8 cellular contexts compared by ENCODE assay signal in the genomic region with DNA sequence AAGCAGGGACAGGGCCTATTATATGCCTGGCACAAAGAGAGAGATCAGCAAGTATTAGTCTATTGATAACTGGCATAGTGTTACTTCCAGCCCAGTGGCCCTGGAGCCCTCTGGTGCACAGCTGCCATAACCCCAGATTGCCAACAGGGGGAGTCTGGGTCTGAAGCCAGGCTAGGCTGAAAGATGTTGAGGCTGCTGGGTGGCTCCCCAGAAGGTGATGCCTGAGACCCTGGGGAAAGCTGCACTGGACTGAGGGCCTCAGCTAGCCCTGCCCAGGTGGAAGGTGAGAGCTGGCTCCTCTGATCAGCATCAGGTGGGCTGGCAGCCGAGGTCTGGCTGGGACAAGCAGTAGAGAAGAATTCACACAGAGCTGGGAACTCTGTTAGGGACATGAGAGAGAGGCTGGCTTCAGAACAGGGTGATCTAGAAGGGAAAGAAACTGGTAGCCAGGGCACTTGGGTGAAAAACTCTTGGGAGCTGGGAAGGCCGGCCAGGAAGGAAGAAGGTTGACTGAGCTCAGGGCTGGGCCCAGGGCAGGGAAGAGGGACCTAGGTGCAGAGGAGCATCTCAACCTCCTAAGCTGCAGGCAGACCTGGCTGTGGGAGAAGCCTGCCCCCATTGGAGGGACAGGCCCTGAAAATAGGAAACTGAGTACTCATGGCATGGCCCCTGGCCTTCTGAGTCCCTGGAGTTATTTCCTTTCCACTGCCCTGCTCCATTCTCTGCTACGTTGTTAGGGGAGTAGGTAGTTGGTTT. TPM values are rescaled to one million over a fixed set of nuclear protein-coding genes. Genes with fewer than 3 reads are reported as not detected.
DNase-seq lines count a peak whose midpoint lies in the region; ATAC-seq and TF ChIP-seq lines count a peak whose summit lies in the region.

No MANE protein-coding gene starts in this region.

- intact Hi-C loops in PC-9 (cut with micrococcal nuclease; ENCODE audit: unreplicated experiment) = no loop called here

- no peaks in the 10 kb centered on the region for H3K9me2 ChIP-seq in PC-9 (ENCODE audit: insufficient read depth)

- H3K4me3 ChIP-seq in PC-9 = no peak overlapping the region
- H3K4me3 ChIP-seq in right atrium auricular region = no peak overlapping the region

- no peaks in the 10 kb centered on the region for H4K20me1 ChIP-seq in PC-9 (ENCODE audit: insufficient read depth)

- no peak overlapping the region for H2AFZ ChIP-seq in PC-9

- H3K9me3 ChIP-seq in PC-9 (ENCODE audit: insufficient read depth, low read depth) (no peaks in the 10 kb centered on the region), right atrium auricular region (no peaks in the 10 kb centered on the region)

- DNase-seq in AG09319 (ENCODE audit: extremely low read depth, low read depth) (no peak), PC-9 (peak in 1 of 2 experiments; percentile 10), right atrium auricular region (ENCODE audit: low spot score) (no peak), NCI-H2227 (lab: John Stamatoyannopoulos, UW; ENCODE audit: unreplicated experiment) (no peak)
- DNase-seq in activated T-helper 1 cell treated with anti-CD3 and anti-CD28 coated beads, Interleukin-2, amount 50 U/mL, for 16 hours (ENCODE audit: low read depth in 1 of 2, low spot score in 1 of 2) = peak; percentile 32 to 35
- peak; percentile 54 to 57 for DNase-seq in stimulated activated CD4-positive, alpha-beta T cell treated with anti-CD3 and anti-CD28 coated beads, Interleukin-4, amount 100 ng/mL, for 48 hours (ENCODE audit: low read depth in 2 of 2)

- BruUV-seq in PC-9 (replicated peaks; lab: Mats Ljungman, UMichigan) = no TSS peak

- ATAC-seq in GM18858 (IDR thresholded peaks at IDR 0.05; ENCODE audit: unreplicated experiment) (peak; percentile 73), HG03060 (IDR thresholded peaks at IDR 0.05; ENCODE audit: low read depth, unreplicated experiment) (peak; percentile 79)

- POLR2A ChIA-PET in PC-9 (lab: Charles Lee; ENCODE audit: unreplicated experiment) = interaction anchor here (0.6 kb wide), 1 partner anchor 31 kb away, joined by 3 read pairs; no protein-coding TSS in a partner anchor

- H3K27ac ChIP-seq in PC-9 = no peak overlapping the region
- no peak overlapping the region for H3K27ac ChIP-seq in right atrium auricular region

- H3K79me2 ChIP-seq in PC-9 (ENCODE audit: low read depth) = no peaks in the 10 kb centered on the region

- H3K36me3 ChIP-seq in PC-9 (ENCODE audit: low read depth) (no peaks in the 10 kb centered on the region), right atrium auricular region (no peaks in the 10 kb centered on the region)

- no peak overlapping the region for H3K4me2 ChIP-seq in PC-9

- no peaks in the 10 kb centered on the region for H3F3A ChIP-seq in PC-9 (ENCODE audit: insufficient read depth, low read depth)

- H3K27me3 ChIP-seq in PC-9 (ENCODE audit: insufficient read depth, low read depth) = no peaks in the 10 kb centered on the region
- no peaks in the 10 kb centered on the region for H3K27me3 ChIP-seq in right atrium auricular region

- CTCF ChIA-PET in PC-9 (lab: Charles Lee) = interaction anchor here (0.6 kb wide), 2 partner anchors 105 to 257 kb away, joined by 4 to 6 read pairs; no protein-coding TSS in a partner anchor

- no peaks in the 10 kb centered on the region for H3K4me1 ChIP-seq in PC-9 (replicated peaks; ENCODE audit: insufficient read depth)
- H3K4me1 ChIP-seq in right atrium auricular region = no peaks in the 10 kb centered on the region

- TF ChIP-seq CTCF in AG09319 (IDR thresholded peaks at IDR 0.05; ENCODE audit: low read depth, low read length) = peak; percentile 21
- peak; percentile 70 for TF ChIP-seq CTCF in PC-9 (conservative IDR thresholded peaks at IDR 0.05)
- TF ChIP-seq CTCF in right atrium auricular region (IDR thresholded peaks at IDR 0.05) = peak; percentile 39 to 63

RNA-seq across cellular contexts. Expression of a gene that starts 3.9 kb away (rescaled TPM):
- total RNA-seq in PC-9 (2021) = not detected in 2 replicates
- under 1 TPM in 1 of 2 donors, not detected in 1; 0.93 TPM for total RNA-seq in right atrium auricular region

RNA-seq across cellular contexts. Expression of a gene that starts 28.4 kb away (rescaled TPM):
- total RNA-seq in PC-9 (2021) (not detected in 2 replicates), right atrium auricular region (1 to 10 TPM in 1 of 2 donors, not detected in 1; 2.0 TPM)

RNA-seq across cellular contexts. Expression of a gene that starts 29.6 kb away (rescaled TPM):
- total RNA-seq in PC-9 (2021) (not detected in 2 replicates), right atrium auricular region (not detected)

Comparison
In these comparisons a context has a peak if more than half of its experiments do, and no peak if none do; other contexts are left out.
1. DNase-seq: peak in activated T-helper 1 cell treated with anti-CD3 and anti-CD28 coated beads, Interleukin-2, amount 50 U/mL, for 16 hours (2 of 2) and stimulated activated CD4-positive, alpha-beta T cell treated with anti-CD3 and anti-CD28 coated beads, Interleukin-4, amount 100 ng/mL, for 48 hours (2 of 2); none in AG09319 (single experiment), right atrium auricular region (single experiment) and NCI-H2227 (single experiment).
2. Peak in every context shown above with its lines, with median percentiles within 50 percentile points of each other: CTCF ChIP-seq.